Comparison of ENCODE assay signal across 15 cellular contexts in genomic region chr17:27980035-27980434, GRCh38.
DNase-seq lines count a peak whose midpoint lies in the region; ATAC-seq and TF ChIP-seq lines count a peak whose summit lies in the region.
"Had no signal": no experiment of that assay in that cellular context is flagged by ENCODE, and none has a peak within 500 bp of the region (broad histone marks: within the 10 kb centered on the region; RNA-seq: fewer than 3 reads in every experiment).

No MANE protein-coding gene starts in this region.

- no peak for TF ChIP-seq CTCF in choroid plexus epithelial cell (conservative IDR thresholded peaks at IDR 0.05; ENCODE audit: low read depth, low read length)
- TF ChIP-seq CTCF in lower lobe of right lung (IDR thresholded peaks at IDR 0.05), result no peak

- peak; percentile 89 for DNase-seq in EL
- DNase-seq in M059J (ENCODE audit: low read depth), result peak; percentile 89
- peak; percentile 76 for DNase-seq in choroid plexus epithelial cell (ENCODE audit: low read depth)
- DNase-seq in lung microvascular endothelial cell (ENCODE audit: low read depth in 2 of 2), result peak; percentile 72 to 100
- DNase-seq in lower lobe of right lung, result no peak
- no peak for DNase-seq in NCI-H510A (lab: John Stamatoyannopoulos, UW)
- DNase-seq: endodermal cell, NCI-H1417 treated with DMSO at 0.1 percent for 48 hours, NCI-H524 treated with DMSO at 0.1 percent for 48 hours, retina, SHP77 treated with DMSO at 0.1 percent for 48 hours, testis had no signal

- peaks cover 4% of the 10 kb centered on the region for H3K4me1 ChIP-seq in lower lobe of right lung

- H3K9me3 ChIP-seq in lower lobe of right lung, result no peaks in the 10 kb centered on the region
- H3K9me3 ChIP-seq: testis had no signal

- intact Hi-C loops in lower lobe of right lung (cut with DNase I), result no loop called here

- H3K36me3 ChIP-seq in lower lobe of right lung, result no peaks in the 10 kb centered on the region

- ATAC-seq in lower lobe of right lung (no peak), GM18868 (IDR thresholded peaks at IDR 0.05; ENCODE audit: unreplicated experiment) (no peak), HG03521 (IDR thresholded peaks at IDR 0.05; ENCODE audit: unreplicated experiment) (no peak)
- ATAC-seq: HCT116 had no signal

- H3K27ac ChIP-seq in lower lobe of right lung, result no peak overlapping the region

- no peaks in the 10 kb centered on the region for H3K27me3 ChIP-seq in lower lobe of right lung (ENCODE audit: low read depth)
- H3K27me3 ChIP-seq: testis had no signal

- H3K4me3 ChIP-seq in choroid plexus epithelial cell (ENCODE audit: low read depth, low read length), result no peak overlapping the region
- no peak overlapping the region for H3K4me3 ChIP-seq in lower lobe of right lung
- H3K4me3 ChIP-seq: testis had no signal

Comparison
In these comparisons a context has a peak if more than half of its experiments do, and no peak if none do; other contexts are left out.
1. DNase-seq: peak in EL (single experiment), M059J (single experiment), choroid plexus epithelial cell (single experiment) and lung microvascular endothelial cell (2 of 2); none in lower lobe of right lung (single experiment) and NCI-H510A (single experiment).